In genomic region chr19:58097783-58098681, GRCh38 we compare ENCODE assay signal across 7 cellular contexts.
DNase-seq lines count a peak whose midpoint lies in the region; ATAC-seq and TF ChIP-seq lines count a peak whose summit lies in the region.

TSS of gene ZSCAN18 (minus strand) at chr19:58098231. CDS start at chr19:58090267, 7,964 bp downstream.

- peak within 1 kb of the TSS; percentile 90 for H3K27ac Mint-ChIP-seq in activated naive CD4-positive, alpha-beta T cell treated with anti-CD3 and anti-CD28 coated beads, Interleukin-2, amount 10 ng/mL, durations not matched to agents 7 days and 5 days

- peaks cover 4% of the 10 kb centered on the region; the same call in 1 of the 2 replicates for H3K4me1 ChIP-seq in HUES6 (ENCODE audit: control insufficient read depth, insufficient read depth, low read length)
- no peaks in the 10 kb centered on the region for H3K4me1 ChIP-seq in RWPE2 (ENCODE audit: insufficient read depth, poor library complexity, severe bottlenecking)
- peaks cover 0 to 8% of the 10 kb centered on the region in 2 experiments for H3K4me1 ChIP-seq in neutrophil (ENCODE audit: control insufficient read depth in 1 of 2, insufficient read depth in 1 of 2, low read depth in 1 of 2, low read length in 1 of 2)

- H3K9ac ChIP-seq in HUES6 (ENCODE audit: low read length), result peak within 1 kb of the TSS; percentile 92

- DNase-seq in RWPE2 (ENCODE audit: low spot score) (peak; percentile 87), germinal center (ENCODE audit: low spot score) (peak; percentile 99), stromal cell of bone marrow (ENCODE audit: low read depth) (peak; percentile 93)
- DNase-seq in activated naive CD4-positive, alpha-beta T cell treated with anti-CD3 and anti-CD28 coated beads, Interleukin-2, amount 10 ng/mL, durations not matched to agents 7 days and 5 days, result peak; percentile 95

- peak within 1 kb of the TSS; percentile 82 for H3K4me3 Mint-ChIP-seq in activated naive CD4-positive, alpha-beta T cell treated with anti-CD3 and anti-CD28 coated beads, Interleukin-2, amount 10 ng/mL, durations not matched to agents 7 days and 5 days

- H3K36me3 ChIP-seq in HUES6 (ENCODE audit: control insufficient read depth, insufficient read depth, low read length) (no peaks in the 10 kb centered on the region), RWPE2 (ENCODE audit: low read depth) (no peaks in the 10 kb centered on the region), neutrophil (no peaks in the 10 kb centered on the region)

- peaks cover 45% of the 10 kb centered on the region for H3K9me3 Mint-ChIP-seq in activated naive CD4-positive, alpha-beta T cell treated with anti-CD3 and anti-CD28 coated beads, Interleukin-2, amount 10 ng/mL, durations not matched to agents 7 days and 5 days

- H3K36me3 Mint-ChIP-seq in activated naive CD4-positive, alpha-beta T cell treated with anti-CD3 and anti-CD28 coated beads, Interleukin-2, amount 10 ng/mL, durations not matched to agents 7 days and 5 days, result peaks cover 16% of the 10 kb centered on the region

- peak; percentile 93 for ATAC-seq in GM18519 (IDR thresholded peaks at IDR 0.05; ENCODE audit: low FRiP score, unreplicated experiment)
- ATAC-seq in RWPE2 (ENCODE audit: low read depth), result peak; percentile 98

- H3K4me1 Mint-ChIP-seq in activated naive CD4-positive, alpha-beta T cell treated with anti-CD3 and anti-CD28 coated beads, Interleukin-2, amount 10 ng/mL, durations not matched to agents 7 days and 5 days, result peaks cover 12% of the 10 kb centered on the region

- H3K27ac ChIP-seq in HUES6 (ENCODE audit: low read depth, low read length) (peak within 1 kb of the TSS; percentile 90), RWPE2 (ENCODE audit: poor library complexity, severe bottlenecking) (no peak within 1 kb of the TSS), neutrophil (peak within 1 kb of the TSS; percentile 81)

- CTCF ChIA-PET in activated naive CD4-positive, alpha-beta T cell treated with anti-CD3 and anti-CD28 coated beads, Interleukin-2, amount 10 ng/mL, durations not matched to agents 7 days and 5 days (lab: Charles Lee), result no interaction called here

- H3K27me3 Mint-ChIP-seq in activated naive CD4-positive, alpha-beta T cell treated with anti-CD3 and anti-CD28 coated beads, Interleukin-2, amount 10 ng/mL, durations not matched to agents 7 days and 5 days, result no peaks in the 10 kb centered on the region

- H3K27me3 ChIP-seq in HUES6 (ENCODE audit: control insufficient read depth, insufficient read depth, low read length), result no peaks in the 10 kb centered on the region
- H3K27me3 ChIP-seq in RWPE2 (ENCODE audit: insufficient read depth, poor library complexity, severe bottlenecking), result no peaks in the 10 kb centered on the region
- H3K27me3 ChIP-seq in neutrophil, result no peaks in the 10 kb centered on the region

- H3K9me3 ChIP-seq in HUES6 (ENCODE audit: control insufficient read depth, insufficient read depth, low read depth, low read length) (peaks cover 62% of the 10 kb centered on the region), RWPE2 (ENCODE audit: severe bottlenecking) (peaks cover 19% of the 10 kb centered on the region), neutrophil (no peaks in the 10 kb centered on the region)

- no peak for TF ChIP-seq CTCF in RWPE2 (IDR thresholded peaks at IDR 0.05; ENCODE audit: poor library complexity, severe bottlenecking)
- no peak for TF ChIP-seq CTCF in neutrophil (IDR thresholded peaks at IDR 0.05)

- H3K4me3 ChIP-seq in HUES6 (ENCODE audit: low read depth, low read length) (peak within 1 kb of the TSS; percentile 92), RWPE2 (ENCODE audit: severe bottlenecking) (peak within 1 kb of the TSS; percentile 92), neutrophil (ENCODE audit: low read depth in 1 of 2, low read length in 1 of 2) (peak within 1 kb of the TSS; percentile 67 to 68)
